In genomic region chr9:95923794-95924193, GRCh38 we compare ENCODE assay signal across 1 cellular context.
A peak's percentile ranks its signal among the peaks of the same experiment; 100 is the strongest.
TF ChIP-seq lines count a peak whose summit lies in the region.

No MANE protein-coding gene starts in this region.

TF ChIP-seq in HepG2, 621 proteins besides CTCF, POLR2A, EP300 and RAD21 (continued from another document and continues in another):
- no peak for TF ChIP-seq ZBED4 (CRISPR knock-in tag; IDR thresholded peaks at IDR 0.05; ENCODE audit: borderline replicate concordance)
- TF ChIP-seq U2AF2 (IDR thresholded peaks at IDR 0.05; ENCODE audit: low read depth, low read length): no peak
- TF ChIP-seq ZFP90 (CRISPR knock-in tag; IDR thresholded peaks at IDR 0.05; ENCODE audit: borderline replicate concordance): no peak
- TF ChIP-seq ZNF724P (CRISPR knock-in tag; IDR thresholded peaks at IDR 0.05; ENCODE audit: borderline replicate concordance): no peak
- no peak for TF ChIP-seq GFI1 (CRISPR knock-in tag; IDR thresholded peaks at IDR 0.05; ENCODE audit: borderline replicate concordance)
- no peak for TF ChIP-seq ZNF253 (CRISPR knock-in tag; IDR thresholded peaks at IDR 0.05; ENCODE audit: borderline replicate concordance)
- TF ChIP-seq ZFP37 (CRISPR knock-in tag; IDR thresholded peaks at IDR 0.05; ENCODE audit: borderline replicate concordance): no peak
- no peak for TF ChIP-seq ZNF503 (CRISPR knock-in tag; IDR thresholded peaks at IDR 0.05)
- no peak for TF ChIP-seq SNAPC2 (CRISPR knock-in tag; IDR thresholded peaks at IDR 0.05)
- no peak for TF ChIP-seq KDM5A (IDR thresholded peaks at IDR 0.05; ENCODE audit: borderline replicate concordance, low read length)
- TF ChIP-seq CSRNP2 (CRISPR knock-in tag; conservative IDR thresholded peaks at IDR 0.05; ENCODE audit: low read depth): no peak
- TF ChIP-seq YY1 (IDR thresholded peaks at IDR 0.05; ENCODE audit: insufficient read depth, insufficient replicate concordance, low read depth, low read length): no peak
- no peak for TF ChIP-seq ZBTB34 (CRISPR knock-in tag; IDR thresholded peaks at IDR 0.05)
- no peak for TF ChIP-seq ZNF563 (CRISPR knock-in tag; IDR thresholded peaks at IDR 0.05)
- TF ChIP-seq CENPX (CRISPR knock-in tag; IDR thresholded peaks at IDR 0.05): no peak
- no peak for TF ChIP-seq AHR (CRISPR knock-in tag; IDR thresholded peaks at IDR 0.05)
- TF ChIP-seq HOXA7 (CRISPR knock-in tag; IDR thresholded peaks at IDR 0.05): no peak
- TF ChIP-seq ZNF556 (CRISPR knock-in tag; IDR thresholded peaks at IDR 0.05; ENCODE audit: borderline replicate concordance): no peak
- TF ChIP-seq ZNF205 (CRISPR knock-in tag; IDR thresholded peaks at IDR 0.05): no peak
- TF ChIP-seq PITX1 (CRISPR knock-in tag; IDR thresholded peaks at IDR 0.05): no peak
- no peak for TF ChIP-seq XRCC5 (optimal IDR thresholded peaks at IDR 0.05; ENCODE audit: low read length)
- no peak; the same call in 1 of the 2 replicates for TF ChIP-seq YEATS2 (CRISPR knock-in tag; IDR thresholded peaks at IDR 0.05; ENCODE audit: borderline replicate concordance)
- TF ChIP-seq ZNF678 (CRISPR knock-in tag; IDR thresholded peaks at IDR 0.05): no peak
- TF ChIP-seq PAXIP1 (CRISPR knock-in tag; conservative IDR thresholded peaks at IDR 0.05): peak; percentile 80
- no peak for TF ChIP-seq E2F5 (CRISPR knock-in tag; conservative IDR thresholded peaks at IDR 0.05)
- no peak for TF ChIP-seq TCF7L2 (IDR thresholded peaks at IDR 0.05; ENCODE audit: low read depth, low read length)
- TF ChIP-seq ZSCAN30 (CRISPR knock-in tag; IDR thresholded peaks at IDR 0.05): no peak
- TF ChIP-seq MNT (IDR thresholded peaks at IDR 0.05): no peak
- TF ChIP-seq ZFAT (CRISPR knock-in tag; conservative IDR thresholded peaks at IDR 0.05): no peak
- no peak for TF ChIP-seq ZNF263 (CRISPR knock-in tag; IDR thresholded peaks at IDR 0.05)
- TF ChIP-seq NCOA1 (CRISPR knock-in tag; IDR thresholded peaks at IDR 0.05): no peak
- TF ChIP-seq ZNF841 (CRISPR knock-in tag; IDR thresholded peaks at IDR 0.05; ENCODE audit: borderline replicate concordance): no peak
- TF ChIP-seq ZNF484 (CRISPR knock-in tag; IDR thresholded peaks at IDR 0.05; ENCODE audit: borderline replicate concordance, low read depth): no peak
- no peak for TF ChIP-seq ZC3H4 (CRISPR knock-in tag; IDR thresholded peaks at IDR 0.05; ENCODE audit: borderline replicate concordance)
- TF ChIP-seq TRAFD1 (CRISPR knock-in tag; IDR thresholded peaks at IDR 0.05; ENCODE audit: borderline replicate concordance): no peak
- TF ChIP-seq CERS6 (CRISPR knock-in tag; IDR thresholded peaks at IDR 0.05): no peak
- TF ChIP-seq ZNF75D (CRISPR knock-in tag; IDR thresholded peaks at IDR 0.05; ENCODE audit: borderline replicate concordance): no peak
- no peak for TF ChIP-seq ZNF546 (CRISPR knock-in tag; conservative IDR thresholded peaks at IDR 0.05)
- no peak for TF ChIP-seq TBX3 (IDR thresholded peaks at IDR 0.05; ENCODE audit: borderline replicate concordance)
- TF ChIP-seq SKIL (CRISPR knock-in tag; IDR thresholded peaks at IDR 0.05; ENCODE audit: borderline replicate concordance): no peak
- TF ChIP-seq TERF1 (CRISPR knock-in tag; IDR thresholded peaks at IDR 0.05): no peak
- TF ChIP-seq ZNF468 (CRISPR knock-in tag; IDR thresholded peaks at IDR 0.05): no peak
